In genomic region chr12:10771132-10771733, GRCh38 we compare ENCODE assay signal across 9 cellular contexts. TPM values are rescaled to one million over a fixed set of nuclear protein-coding genes. Genes with fewer than 3 reads are reported as not detected.
A peak's percentile ranks its signal among the peaks of the same experiment; 100 is the strongest.
DNase-seq lines count a peak whose midpoint lies in the region; ATAC-seq, FAIRE-seq and TF ChIP-seq lines count a peak whose summit lies in the region.
"Had no signal": no experiment of that assay in that cellular context is flagged by ENCODE, and none has a peak within 500 bp of the region (broad histone marks: within the 10 kb centered on the region; RNA-seq: fewer than 3 reads in every experiment).

No MANE protein-coding gene starts in this region.

- no peaks in the 10 kb centered on the region for H3K4me1 Mint-ChIP-seq in CD8-positive, alpha-beta T cell (ENCODE audit: low read depth)
- H3K4me1 Mint-ChIP-seq: IgD-negative memory B cell had no signal

- H3K4me3 Mint-ChIP-seq in CD8-positive, alpha-beta T cell, result no peak overlapping the region
- H3K4me3 Mint-ChIP-seq: IgD-negative memory B cell had no signal

- H3K9me3 Mint-ChIP-seq in CD8-positive, alpha-beta T cell, result no peaks in the 10 kb centered on the region
- H3K9me3 Mint-ChIP-seq: IgD-negative memory B cell had no signal

- peak; percentile 81 for TF ChIP-seq CTCF in CD8-positive, alpha-beta T cell (IDR thresholded peaks at IDR 0.05)
- peak in 5 of 7 experiments; percentile 37 to 68 (median 60) for TF ChIP-seq CTCF in stomach (IDR thresholded peaks at IDR 0.05)

- H3K9me3 ChIP-seq in CD8-positive, alpha-beta T cell (ENCODE audit: low read length), result no peaks in the 10 kb centered on the region
- H3K9me3 ChIP-seq in stomach, result no peaks in the 10 kb centered on the region

- peaks cover 39% of the 10 kb centered on the region for H3K27me3 Mint-ChIP-seq in CD8-positive, alpha-beta T cell (ENCODE audit: low read depth)

- peak; percentile 90 for FAIRE-seq in TTC549 (lab: Jason Lieb, UNC)

- ATAC-seq in CD8-positive, alpha-beta T cell, result peak; percentile 81
- peak; percentile 57 to 66 for ATAC-seq in left cardiac atrium
- no peak for ATAC-seq in GM18868 (IDR thresholded peaks at IDR 0.05; ENCODE audit: unreplicated experiment)

- H3K27me3 ChIP-seq in CD8-positive, alpha-beta T cell (ENCODE audit: insufficient read depth, low read length), result peaks cover 5% of the 10 kb centered on the region
- H3K27me3 ChIP-seq in stomach, result peaks cover 0 to 45% (median 6%) of the 10 kb centered on the region in 3 donors

- H3K4me3 ChIP-seq in CD8-positive, alpha-beta T cell (ENCODE audit: low read depth, low read length), result no peak overlapping the region
- no peak overlapping the region for H3K4me3 ChIP-seq in stomach

- no peaks in the 10 kb centered on the region for H3K4me1 ChIP-seq in CD8-positive, alpha-beta T cell (ENCODE audit: insufficient read depth, low read length)
- H3K4me1 ChIP-seq in stomach, result no peaks in the 10 kb centered on the region

- WGBS in stomach, 5 donors, result 0 to 2% (median 2%) methylated on average over 1 of the region's 1 CpG

- POLR2A ChIA-PET in CD8-positive, alpha-beta T cell (lab: Charles Lee), result no interaction called here

- intact Hi-C loops in CD8-positive, alpha-beta T cell (cut with DNase I, micrococcal nuclease), result loop anchor here (1.0 to 5.0 kb wide), 4 partner anchors 428 to 1261 kb away; no protein-coding TSS in a partner anchor
- intact Hi-C loops in left cardiac atrium (cut with DNase I) (loop anchor here (2.0 to 5.0 kb wide), 3 partner anchors 428 to 716 kb away; no protein-coding TSS in a partner anchor), stomach (cut with DNase I; ENCODE audit: low total_unique reads) (loop anchor here (5.0 kb wide), 2 partner anchors 431 to 716 kb away; no protein-coding TSS in a partner anchor)

- no peak for TF ChIP-seq POLR2A in stomach (IDR thresholded peaks at IDR 0.05)

- no peaks in the 10 kb centered on the region for H3K36me3 Mint-ChIP-seq in CD8-positive, alpha-beta T cell
- H3K36me3 Mint-ChIP-seq: IgD-negative memory B cell had no signal

- no peaks in the 10 kb centered on the region for H3K36me3 ChIP-seq in CD8-positive, alpha-beta T cell (ENCODE audit: insufficient read depth, low read length)
- no peaks in the 10 kb centered on the region for H3K36me3 ChIP-seq in stomach

- no peak for DNase-seq in CD8-positive, alpha-beta T cell
- DNase-seq in HT1080 (ENCODE audit: low read depth) (peak; percentile 22), left cardiac atrium (no peak), stomach (no peak), ecto neural progenitor cell (ENCODE audit: low spot score) (no peak), substantia nigra (lab: John Stamatoyannopoulos, UW) (no peak)

- no peak overlapping the region for H3K27ac Mint-ChIP-seq in CD8-positive, alpha-beta T cell
- H3K27ac Mint-ChIP-seq: IgD-negative memory B cell had no signal

- CTCF ChIA-PET in CD8-positive, alpha-beta T cell (lab: Charles Lee), result interaction anchor here (0.9 to 6.3 kb wide), 7 partner anchors 16 to 1261 kb away, joined by 3 to 94 read pairs (median 4); no protein-coding TSS in a partner anchor

- H3K27ac ChIP-seq in CD8-positive, alpha-beta T cell (ENCODE audit: low read depth, low read length), result no peak overlapping the region
- H3K27ac ChIP-seq in stomach, result no peak overlapping the region
- no peak overlapping the region for H3K27ac ChIP-seq in substantia nigra (ENCODE audit: low read depth, low read length, poor library complexity, severe bottlenecking)

- no peak for TF ChIP-seq EP300 in stomach (IDR thresholded peaks at IDR 0.05)

RNA-seq across cellular contexts. Expression of gene TAS2R7, which starts 31.2 kb away (rescaled TPM):
- total RNA-seq in CD8-positive, alpha-beta T cell, result not detected
- not detected in 2 replicates for total RNA-seq in HT1080 (2014; rRNA removed; shearing (Covaris generic))
- not detected in 2 replicates for polyA plus RNA-seq in HT1080 (2015; cell fraction: cytosol; rRNA removed)
- not detected in 2 replicates for polyA plus RNA-seq in HT1080 (2015; cell fraction: nucleus; rRNA removed)
- total RNA-seq in left cardiac atrium, result not detected
- not detected for total RNA-seq in stomach
- polyA plus RNA-seq in stomach, result not detected
- polyA plus RNA-seq: IgD-negative memory B cell had no signal

RNA-seq across cellular contexts. Expression of gene TAS2R8, which starts 35.9 kb away (rescaled TPM):
- not detected for total RNA-seq in CD8-positive, alpha-beta T cell
- total RNA-seq in HT1080 (2014; rRNA removed; shearing (Covaris generic)), result not detected in 2 replicates
- not detected in 2 replicates for polyA plus RNA-seq in HT1080 (2015; cell fraction: cytosol; rRNA removed)
- polyA plus RNA-seq in HT1080 (2015; cell fraction: nucleus; rRNA removed), result not detected in 2 replicates
- total RNA-seq in left cardiac atrium, result under 1 TPM in 1 of 2 donors, not detected in 1; 0.26 TPM
- total RNA-seq in stomach, result not detected
- not detected for polyA plus RNA-seq in stomach
- polyA plus RNA-seq: IgD-negative memory B cell had no signal

RNA-seq across cellular contexts. Expression of gene TAS2R9, which starts 38.7 kb away (rescaled TPM):
- total RNA-seq in CD8-positive, alpha-beta T cell, result not detected
- not detected in 2 replicates for total RNA-seq in HT1080 (2014; rRNA removed; shearing (Covaris generic))
- not detected in 2 replicates for polyA plus RNA-seq in HT1080 (2015; cell fraction: cytosol; rRNA removed)
- polyA plus RNA-seq in HT1080 (2015; cell fraction: nucleus; rRNA removed), result not detected in 2 replicates
- not detected for total RNA-seq in left cardiac atrium
- under 1 TPM in 1 of 5 donors, not detected in 4; 0.73 TPM for total RNA-seq in stomach
- polyA plus RNA-seq in stomach, result not detected
- polyA plus RNA-seq: IgD-negative memory B cell had no signal

RNA-seq across cellular contexts. Expression of gene YBX3, which starts 48.1 kb away (rescaled TPM):
- total RNA-seq in CD8-positive, alpha-beta T cell, result 100 to 1,000 TPM; 257 to 273 TPM
- total RNA-seq in HT1080 (2014; rRNA removed; shearing (Covaris generic)), result 135 and 190 TPM in 2 replicates
- 391 and 429 TPM in 2 replicates for polyA plus RNA-seq in HT1080 (2015; cell fraction: cytosol; rRNA removed)
- 353 and 371 TPM in 2 replicates for polyA plus RNA-seq in HT1080 (2015; cell fraction: nucleus; rRNA removed)
- total RNA-seq in left cardiac atrium (100 to 1,000 TPM; 660 to 956 TPM), stomach (100 to 1,000 TPM; 159 to 585 (median 324) TPM)
- polyA plus RNA-seq in stomach, result 100 to 1,000 TPM; 158 to 302 (median 214) TPM

RNA-seq across cellular contexts. Expression of gene TAS2R10, which starts 54.9 kb away (rescaled TPM):
- not detected for total RNA-seq in CD8-positive, alpha-beta T cell
- total RNA-seq in HT1080 (2014; rRNA removed; shearing (Covaris generic)), result 0.37 TPM in 1 of 2 replicates, not detected in the other
- not detected in 2 replicates for polyA plus RNA-seq in HT1080 (2015; cell fraction: cytosol; rRNA removed)
- polyA plus RNA-seq in HT1080 (2015; cell fraction: nucleus; rRNA removed), result 0.13 and 0.35 TPM in 2 replicates
- total RNA-seq in left cardiac atrium, result under 1 TPM in 1 of 2 donors, not detected in 1; 0.55 TPM
- 1 to 10 TPM in 2 of 5 donors, not detected in 3; 1.0 to 3.5 TPM for total RNA-seq in stomach
- polyA plus RNA-seq in stomach, result not detected
- polyA plus RNA-seq: IgD-negative memory B cell had no signal
